In the genomic region with DNA sequence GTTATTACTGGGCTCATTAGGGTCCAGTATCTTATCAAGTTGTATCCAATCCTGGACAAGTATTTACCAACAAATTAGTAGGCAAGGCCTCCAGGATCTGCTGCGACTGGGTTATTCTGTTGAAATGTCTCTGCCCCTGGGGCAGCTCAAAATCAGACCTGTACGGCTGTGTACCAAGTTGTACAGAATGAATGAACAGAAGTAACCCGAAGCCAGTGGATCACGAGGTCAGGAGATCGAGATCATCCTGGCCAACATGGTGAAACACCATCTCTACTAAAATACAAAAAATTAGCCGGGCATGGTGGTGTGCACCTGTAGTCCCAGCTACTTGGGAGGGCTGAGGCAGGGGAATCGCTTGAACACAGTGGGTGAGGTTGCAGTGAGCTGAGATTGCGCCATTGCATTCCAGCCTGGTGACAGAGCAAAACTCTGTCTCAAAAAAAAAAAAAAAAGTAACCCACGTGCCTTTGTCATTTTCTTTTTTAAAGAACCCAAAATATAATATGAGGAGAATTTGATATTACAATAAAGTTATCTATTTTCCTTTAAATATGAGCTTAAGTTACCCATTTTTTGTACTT, we compare ENCODE assay signal across 13 cellular contexts.
DNase-seq lines count a peak whose midpoint lies in the region; ATAC-seq and TF ChIP-seq lines count a peak whose summit lies in the region.
"Had no signal": no experiment of that assay in that cellular context is flagged by ENCODE, and none has a peak within 500 bp of the region (broad histone marks: within the 10 kb centered on the region; RNA-seq: fewer than 3 reads in every experiment).

No MANE protein-coding gene starts in this region.

- 80% methylated on average over 6 of the region's 9 CpGs for WGBS in mesenchymal stem cell

- H2BK120ac ChIP-seq in mesenchymal stem cell (ENCODE audit: low read depth, low read length): no peak overlapping the region

- H3K27me3 ChIP-seq in AG04450 (ENCODE audit: control insufficient read depth, insufficient read depth, low read length) (no peaks in the 10 kb centered on the region), mesenchymal stem cell (ENCODE audit: control insufficient read depth in 1 of 2, insufficient read depth in 1 of 2, low read length in 2 of 2) (no peaks in the 10 kb centered on the region)

- H3K4me3 ChIP-seq in AG04450 (ENCODE audit: low read depth, low read length): no peak overlapping the region
- no peak overlapping the region for H3K4me3 ChIP-seq in epithelial cell of esophagus (ENCODE audit: low read length)
- H3K4me3 ChIP-seq in mesenchymal stem cell (ENCODE audit: insufficient read depth in 1 of 2, low read depth in 1 of 2, low read length in 2 of 2): no peak overlapping the region

- no peak overlapping the region for H3K4ac ChIP-seq in mesenchymal stem cell (ENCODE audit: low read depth in 1 of 2, low read length in 2 of 2)

- DNase-seq in AG04450 (ENCODE audit: low read depth, low spot score) (no peak), MV-4-11 (lab: John Stamatoyannopoulos, UW) (peak; percentile 6), epithelial cell of esophagus (ENCODE audit: low read depth) (peak; percentile 77), mesenchymal stem cell (peak; percentile 77), kidney glomerular epithelial cell (lab: John Stamatoyannopoulos, UW) (no peak), activated gamma-delta T cell treated with Interleukin-2 at 50 U/mL for 16 hours (no peak), left cardiac atrium (no peak)
- no peak for DNase-seq in activated CD8-positive, alpha-beta T cell treated with anti-CD3 and anti-CD28 coated beads, Interleukin-2, amount 10 ng/mL, durations not matched to agents 7 days and 5 days
- DNase-seq: DMS 273 treated with DMSO at 0.1 percent for 48 hours, NCI-H2171 treated with DMSO at 0.1 percent for 48 hours had no signal

- no peak overlapping the region for H4K8ac ChIP-seq in mesenchymal stem cell (ENCODE audit: low read length)

- TF ChIP-seq CTCF in AG04450 (IDR thresholded peaks at IDR 0.05; ENCODE audit: low read depth, low read length) (no peak), epithelial cell of esophagus (IDR thresholded peaks at IDR 0.05; ENCODE audit: insufficient read depth, low read depth, low read length, missing control alignments) (no peak)

- H2BK5ac ChIP-seq in mesenchymal stem cell (ENCODE audit: low read depth, low read length, poor library complexity, severe bottlenecking): no peak overlapping the region

- H3K4me1 Mint-ChIP-seq in activated CD8-positive, alpha-beta T cell treated with anti-CD3 and anti-CD28 coated beads, Interleukin-2, amount 10 ng/mL, durations not matched to agents 7 days and 5 days (ENCODE audit: low read depth): peaks cover 3% of the 10 kb centered on the region

- no peak overlapping the region for H3K14ac ChIP-seq in mesenchymal stem cell (ENCODE audit: low read length in 2 of 2)

- H3K9ac ChIP-seq in mesenchymal stem cell (ENCODE audit: low read length): peak overlapping the region; percentile 61

- H3K36me3 ChIP-seq in mesenchymal stem cell (ENCODE audit: control insufficient read depth in 1 of 2, insufficient read depth in 2 of 2, low read depth in 1 of 2, low read length in 2 of 2): peaks cover 15 to 24% of the 10 kb centered on the region in 2 experiments

- intact Hi-C loops in left cardiac atrium (cut with DNase I): no loop called here

- no peak overlapping the region for H3K27ac Mint-ChIP-seq in activated CD8-positive, alpha-beta T cell treated with anti-CD3 and anti-CD28 coated beads, Interleukin-2, amount 10 ng/mL, durations not matched to agents 7 days and 5 days
- H3K27ac Mint-ChIP-seq: activated naive CD4-positive, alpha-beta T cell treated with anti-CD3 and anti-CD28 coated beads, Interleukin-2, amount 50 U/mL, for 24 hours; WTC11 had no signal

- H3K18ac ChIP-seq in mesenchymal stem cell (ENCODE audit: low read depth in 1 of 2, low read length in 2 of 2): no peak overlapping the region

- no peak overlapping the region for H2BK12ac ChIP-seq in mesenchymal stem cell (ENCODE audit: low read length in 2 of 2)

- H3K9me3 ChIP-seq in AG04450 (ENCODE audit: control insufficient read depth, insufficient read depth, low read length) (peaks cover 2% of the 10 kb centered on the region; the same call in 1 of the 2 replicates), mesenchymal stem cell (ENCODE audit: control insufficient read depth, low read length) (no peaks in the 10 kb centered on the region)

- H3K4me2 ChIP-seq in mesenchymal stem cell (ENCODE audit: low read length, poor library complexity, severe bottlenecking): no peak overlapping the region

- H3K27ac ChIP-seq in AG04450 (ENCODE audit: low read depth, low read length): peak overlapping the region; percentile 67
- H3K27ac ChIP-seq in mesenchymal stem cell (ENCODE audit: low read length, poor library complexity, severe bottlenecking): no peak overlapping the region

- H2BK15ac ChIP-seq in mesenchymal stem cell (ENCODE audit: low read depth, poor library complexity, severe bottlenecking): no peak overlapping the region

- H3K23ac ChIP-seq in mesenchymal stem cell (ENCODE audit: low read length in 2 of 2): no peak overlapping the region

- CTCF ChIA-PET in AG04450 (lab: Charles Lee): interaction anchor here (0.6 to 1.5 kb wide), 6 partner anchors 10 to 683 kb away, joined by 3 to 8 read pairs (median 4); no protein-coding TSS in a partner anchor
- CTCF ChIA-PET in activated CD8-positive, alpha-beta T cell treated with anti-CD3 and anti-CD28 coated beads, Interleukin-2, amount 10 ng/mL, durations not matched to agents 7 days and 5 days (lab: Charles Lee): no interaction called here

- no peak for ATAC-seq in activated CD8-positive, alpha-beta T cell treated with anti-CD3 and anti-CD28 coated beads, Interleukin-2, amount 10 ng/mL, durations not matched to agents 7 days and 5 days
- ATAC-seq in left cardiac atrium: no peak
- ATAC-seq: esophagus mucosa, WTC11 had no signal

- H3K9me3 Mint-ChIP-seq in activated CD8-positive, alpha-beta T cell treated with anti-CD3 and anti-CD28 coated beads, Interleukin-2, amount 10 ng/mL, durations not matched to agents 7 days and 5 days (ENCODE audit: insufficient read depth): no peaks in the 10 kb centered on the region
- H3K9me3 Mint-ChIP-seq: activated naive CD4-positive, alpha-beta T cell treated with anti-CD3 and anti-CD28 coated beads, Interleukin-2, amount 50 U/mL, for 24 hours; WTC11 had no signal

- H3K4me3 Mint-ChIP-seq in activated CD8-positive, alpha-beta T cell treated with anti-CD3 and anti-CD28 coated beads, Interleukin-2, amount 10 ng/mL, durations not matched to agents 7 days and 5 days: no peak overlapping the region
- H3K4me3 Mint-ChIP-seq: activated naive CD4-positive, alpha-beta T cell treated with anti-CD3 and anti-CD28 coated beads, Interleukin-2, amount 50 U/mL, for 24 hours; WTC11 had no signal

- no peak overlapping the region for H2AFZ ChIP-seq in mesenchymal stem cell (ENCODE audit: low read depth, low read length)

- H3K36me3 Mint-ChIP-seq in activated CD8-positive, alpha-beta T cell treated with anti-CD3 and anti-CD28 coated beads, Interleukin-2, amount 10 ng/mL, durations not matched to agents 7 days and 5 days (ENCODE audit: low read depth): no peaks in the 10 kb centered on the region
- H3K36me3 Mint-ChIP-seq: activated naive CD4-positive, alpha-beta T cell treated with anti-CD3 and anti-CD28 coated beads, Interleukin-2, amount 50 U/mL, for 24 hours; WTC11 had no signal

- H2AK5ac ChIP-seq in mesenchymal stem cell (ENCODE audit: low read length, severe bottlenecking): no peak overlapping the region

- peaks cover 4% of the 10 kb centered on the region for H3K4me1 ChIP-seq in mesenchymal stem cell (ENCODE audit: control insufficient read depth, insufficient read depth, low read depth, low read length)

- H3K27me3 Mint-ChIP-seq in activated CD8-positive, alpha-beta T cell treated with anti-CD3 and anti-CD28 coated beads, Interleukin-2, amount 10 ng/mL, durations not matched to agents 7 days and 5 days (ENCODE audit: low read depth): peaks cover 30% of the 10 kb centered on the region

- H3K79me1 ChIP-seq in mesenchymal stem cell (replicated peaks; ENCODE audit: low read length, poor library complexity, severe bottlenecking): peaks cover 7% of the 10 kb centered on the region

- H4K91ac ChIP-seq in mesenchymal stem cell (ENCODE audit: low read length): no peak overlapping the region

- POLR2A ChIA-PET in AG04450 (lab: Yijun Ruan, JAX): interaction anchor here (0.7 to 1.2 kb wide), 3 partner anchors 16 to 136 kb away, joined by 4 to 7 read pairs (median 6); no protein-coding TSS in a partner anchor
- POLR2A ChIA-PET in activated CD8-positive, alpha-beta T cell treated with anti-CD3 and anti-CD28 coated beads, Interleukin-2, amount 10 ng/mL, durations not matched to agents 7 days and 5 days (lab: Charles Lee): no interaction called here

Comparison
In these comparisons a context has a peak if more than half of its experiments do, and no peak if none do; other contexts are left out.
1. DNase-seq: peak in MV-4-11 (single experiment), epithelial cell of esophagus (single experiment) and mesenchymal stem cell (single experiment); none in AG04450 (single experiment), activated CD8-positive, alpha-beta T cell treated with anti-CD3 and anti-CD28 coated beads, Interleukin-2, amount 10 ng/mL, durations not matched to agents 7 days and 5 days (single experiment), kidney glomerular epithelial cell (single experiment), activated gamma-delta T cell treated with Interleukin-2 at 50 U/mL for 16 hours (single experiment) and left cardiac atrium (single experiment).